Comparison of ENCODE assay signal across 1 cellular context in genomic region chr5:10283927-10284635, GRCh38.
TF ChIP-seq lines count a peak whose summit lies in the region.

No MANE protein-coding gene starts in this region.

TF ChIP-seq in K562, 482 proteins besides CTCF, POLR2A, EP300 and RAD21 (continued from another document and continues in another):
- no peak for TF ChIP-seq RNF219 (CRISPR knock-in tag; IDR thresholded peaks at IDR 0.05)
- 0 out of 2 replicates have a peak, but pooled peaks have one; percentile 31 for TF ChIP-seq TCF7 (IDR thresholded peaks at IDR 0.05; ENCODE audit: borderline replicate concordance)
- peak in 1 of 2 experiments; percentile 55; a peak in 1 of 4 replicates for TF ChIP-seq SRF (CRISPR knock-in tag; IDR thresholded peaks at IDR 0.05)
- peak; percentile 76 for TF ChIP-seq RB1 (IDR thresholded peaks at IDR 0.05; ENCODE audit: low read depth)
- 0 out of 2 replicates have a peak, but pooled peaks have one; percentile 22 for TF ChIP-seq THRAP3 (IDR thresholded peaks at IDR 0.05; ENCODE audit: borderline replicate concordance)
- peak; percentile 76; the same call in 1 of the 2 replicates for TF ChIP-seq MYNN (IDR thresholded peaks at IDR 0.05)
- no peak for TF ChIP-seq MYNN (CRISPR knock-in tag; IDR thresholded peaks at IDR 0.05)
- TF ChIP-seq ATF1 (CRISPR knock-in tag; IDR thresholded peaks at IDR 0.05), result no peak
- TF ChIP-seq ATF1 (tag; IDR thresholded peaks at IDR 0.05), result peak; percentile 48; the same call in 1 of the 2 replicates
- TF ChIP-seq STAT5A (IDR thresholded peaks at IDR 0.05; ENCODE audit: borderline replicate concordance, low read length), result peak; percentile 27; the same call in 1 of the 2 replicates
- 0 out of 2 replicates have a peak, but pooled peaks have one; percentile 71 for TF ChIP-seq SMAD3 (CRISPR knock-in tag; conservative IDR thresholded peaks at IDR 0.05)
- 0 out of 2 replicates have a peak, but pooled peaks have one; percentile 15 for TF ChIP-seq GMEB1 (CRISPR knock-in tag; IDR thresholded peaks at IDR 0.05)
- peak; percentile 54; the same call in 1 of the 2 replicates for TF ChIP-seq ZNF695 (CRISPR knock-in tag; IDR thresholded peaks at IDR 0.05)
- TF ChIP-seq NRF1 (conservative IDR thresholded peaks at IDR 0.05 in 1 of 2, IDR thresholded peaks at IDR 0.05 in 1 of 2), result peak in 1 of 2 experiments; percentile 29; a peak in 3 of 4 replicates
- TF ChIP-seq ZNF79 (CRISPR knock-in tag; IDR thresholded peaks at IDR 0.05; ENCODE audit: low read depth), result no peak
- no peak for TF ChIP-seq ZNF23 (CRISPR knock-in tag; IDR thresholded peaks at IDR 0.05)
- TF ChIP-seq PKNOX1 (IDR thresholded peaks at IDR 0.05), result no peak
- no peak for TF ChIP-seq ILF3 (IDR thresholded peaks at IDR 0.05; ENCODE audit: borderline replicate concordance)
- TF ChIP-seq RCOR1 (IDR thresholded peaks at IDR 0.05; ENCODE audit: borderline replicate concordance in 1 of 2, low read depth in 2 of 2, low read length in 2 of 2), result peak in 1 of 2 experiments; percentile 89; a peak in 2 of 4 replicates
- peak; percentile 48; the same call in 1 of the 2 replicates for TF ChIP-seq MGA (IDR thresholded peaks at IDR 0.05)
- no peak for TF ChIP-seq ZNF407 (IDR thresholded peaks at IDR 0.05; ENCODE audit: low read depth)
- peak; percentile 63; the same call in 1 of the 2 replicates for TF ChIP-seq ZNF41 (CRISPR knock-in tag; conservative IDR thresholded peaks at IDR 0.05)
- TF ChIP-seq CTBP1 (IDR thresholded peaks at IDR 0.05; ENCODE audit: borderline replicate concordance), result peak; percentile 82; the same call in 1 of the 2 replicates
- 0 out of 2 replicates have a peak, but pooled peaks have one; percentile 12 for TF ChIP-seq ZNF134 (CRISPR knock-in tag; conservative IDR thresholded peaks at IDR 0.05)
- peak; percentile 59 for TF ChIP-seq POLR2G (IDR thresholded peaks at IDR 0.05; ENCODE audit: low read depth, low read length)
- peak in 1 of 2 experiments; percentile 35; a peak in 1 of 4 replicates for TF ChIP-seq FOXA3 (CRISPR knock-in tag; conservative IDR thresholded peaks at IDR 0.05 in 1 of 2, IDR thresholded peaks at IDR 0.05 in 1 of 2)
- TF ChIP-seq BRCA1 (IDR thresholded peaks at IDR 0.05), result no peak
- TF ChIP-seq BRCA1 (CRISPR knock-in tag; IDR thresholded peaks at IDR 0.05), result no peak
- no peak for TF ChIP-seq HDAC3 (IDR thresholded peaks at IDR 0.05; ENCODE audit: borderline replicate concordance, partially characterized antibody)
